In genomic region chr11:75583710-75584658, GRCh38 we compare ENCODE assay signal across 8 cellular contexts. TPM values are rescaled to one million over a fixed set of nuclear protein-coding genes. Genes with fewer than 3 reads are reported as not detected.
DNase-seq lines count a peak whose midpoint lies in the region; ATAC-seq and TF ChIP-seq lines count a peak whose summit lies in the region.

No MANE protein-coding gene starts in this region.

- peak overlapping the region; percentile 94 for H2AFZ ChIP-seq in OCI-LY3 (ENCODE audit: low read depth, low read length)

- peak; percentile 24 for ATAC-seq in GM19463 (IDR thresholded peaks at IDR 0.05; ENCODE audit: unreplicated experiment)
- no peak for ATAC-seq in HG03025 (IDR thresholded peaks at IDR 0.05; ENCODE audit: low FRiP score, unreplicated experiment)
- no peak for ATAC-seq in HG02981 (IDR thresholded peaks at IDR 0.05; ENCODE audit: unreplicated experiment)

- no peaks in the 10 kb centered on the region for H3K36me3 ChIP-seq in OCI-LY3 (replicated peaks; ENCODE audit: low read depth, low read length)

- DNase-seq in Ammon's horn (ENCODE audit: low spot score) (peak; percentile 87), cerebellum (ENCODE audit: low spot score) (peak; percentile 70), inferior parietal cortex (ENCODE audit: extremely low spot score) (peak; percentile 59), skeletal muscle cell (ENCODE audit: low read depth) (no peak)

- no peak overlapping the region for H3K27ac ChIP-seq in OCI-LY3 (ENCODE audit: low read length)

- TF ChIP-seq CTCF in OCI-LY3 (IDR thresholded peaks at IDR 0.05; ENCODE audit: low read depth, low read length), result no peak

- no peaks in the 10 kb centered on the region for H4K20me1 ChIP-seq in OCI-LY3 (ENCODE audit: insufficient read depth, low read length)

- no peaks in the 10 kb centered on the region for H3K9me3 ChIP-seq in OCI-LY3 (ENCODE audit: insufficient read depth, low read length)

- H3K9ac ChIP-seq in OCI-LY3 (ENCODE audit: low read length), result peak overlapping the region; percentile 82

- H3K4me1 ChIP-seq in OCI-LY3 (ENCODE audit: low read length), result peaks cover 7% of the 10 kb centered on the region

- H3K4me3 ChIP-seq in OCI-LY3 (ENCODE audit: low read length) (peak overlapping the region; percentile 84), skeletal muscle cell (ENCODE audit: low read depth, low read length) (peak overlapping the region; percentile 65)

- H3K27me3 ChIP-seq in OCI-LY3 (ENCODE audit: low read depth, low read length), result no peaks in the 10 kb centered on the region

- H3K4me2 ChIP-seq in OCI-LY3 (ENCODE audit: low read length), result peak overlapping the region; percentile 82

- H3K79me2 ChIP-seq in OCI-LY3 (ENCODE audit: low read length), result no peaks in the 10 kb centered on the region

RNA-seq across cellular contexts. Expression of gene SERPINH1, which starts 21.9 kb away (rescaled TPM):
- 57.0 TPM for total RNA-seq in cerebellum

RNA-seq across cellular contexts. Expression of gene GDPD5, which starts 58.2 kb away (rescaled TPM):
- 30.2 TPM for total RNA-seq in cerebellum
